21 cellular contexts compared by ENCODE assay signal in genomic region chr5:19547640-19548039, GRCh38.
DNase-seq lines count a peak whose midpoint lies in the region; ATAC-seq and TF ChIP-seq lines count a peak whose summit lies in the region.
"Had no signal": no experiment of that assay in that cellular context is flagged by ENCODE, and none has a peak within 500 bp of the region (broad histone marks: within the 10 kb centered on the region; RNA-seq: fewer than 3 reads in every experiment).

No MANE protein-coding gene starts in this region.

- TF ChIP-seq CTCF in SK-N-SH (IDR thresholded peaks at IDR 0.05) (no peak), fibroblast of pulmonary artery (IDR thresholded peaks at IDR 0.05; ENCODE audit: low read length, missing control alignments) (no peak), type B pancreatic cell (conservative IDR thresholded peaks at IDR 0.05) (no peak)

- DNase-seq in HT1080 (ENCODE audit: low read depth) = peak; percentile 25
- no peak for DNase-seq in SK-N-SH
- DNase-seq in fibroblast of pulmonary artery (ENCODE audit: low read depth) = peak; percentile 57
- peak; percentile 93 for DNase-seq in skeletal muscle cell (ENCODE audit: low read depth)
- no peak for DNase-seq in type B pancreatic cell (ENCODE audit: extremely low spot score, unreplicated experiment)
- no peak for DNase-seq in T-helper 17 cell
- DNase-seq in UCSD-AML1 (lab: John Stamatoyannopoulos, UW; ENCODE audit: unreplicated experiment) = no peak
- DNase-seq: activated CD4-positive, alpha-beta T cell treated with anti-CD3 and anti-CD28 coated beads for 4 hours; activated T-cell treated with anti-CD3 and anti-CD28 coated beads, Interleukin-2, amount 50 U/mL, for 72 hours; dorsolateral prefrontal cortex; GF-D8; H7; KBM-7; naive B cell; NCI-H524 treated with DMSO at 0.1 percent for 48 hours; Peyer's patch; psoas muscle; upper lobe of left lung had no signal

- H3K27me3 Mint-ChIP-seq in type B pancreatic cell (no peaks in the 10 kb centered on the region), T-helper 17 cell (no peaks in the 10 kb centered on the region)
- H3K27me3 Mint-ChIP-seq: naive B cell had no signal

- POLR2A ChIA-PET in SK-N-SH (lab: Yijun Ruan, JAX) = no interaction called here

- ATAC-seq in GM19023 (IDR thresholded peaks at IDR 0.05; ENCODE audit: unreplicated experiment) (no peak), T-helper 17 cell (no peak)
- ATAC-seq: activated T-cell treated with anti-CD3 and anti-CD28 coated beads, Interleukin-2, amount 50 U/mL, for 72 hours; psoas muscle had no signal

- no peaks in the 10 kb centered on the region for H3K27me3 ChIP-seq in SK-N-SH (ENCODE audit: insufficient read depth)
- H3K27me3 ChIP-seq: dorsolateral prefrontal cortex, Peyer's patch, upper lobe of left lung had no signal

- H3K9me2 ChIP-seq in SK-N-SH = no peaks in the 10 kb centered on the region

- H3K4me1 ChIP-seq in SK-N-SH (ENCODE audit: control insufficient read depth in 1 of 2, insufficient read depth in 2 of 2, low read depth in 1 of 2, low read length in 1 of 2) = no peaks in the 10 kb centered on the region
- H3K4me1 ChIP-seq: Peyer's patch, psoas muscle, upper lobe of left lung had no signal

- H3K4me3 ChIP-seq in SK-N-SH (ENCODE audit: low read depth in 2 of 2, low read length in 1 of 2) (no peak overlapping the region), fibroblast of pulmonary artery (replicated peaks; ENCODE audit: low read depth, low read length) (no peak overlapping the region), skeletal muscle cell (ENCODE audit: low read depth, low read length) (no peak overlapping the region)
- H3K4me3 ChIP-seq: dorsolateral prefrontal cortex, Peyer's patch, psoas muscle, upper lobe of left lung had no signal

- no peak overlapping the region for H2AFZ ChIP-seq in SK-N-SH (ENCODE audit: low read depth)

- H3K4me1 Mint-ChIP-seq in type B pancreatic cell (ENCODE audit: unreplicated experiment) (peaks cover 3% of the 10 kb centered on the region), T-helper 17 cell (no peaks in the 10 kb centered on the region)
- H3K4me1 Mint-ChIP-seq: CD14-positive monocyte, naive B cell had no signal

- no peaks in the 10 kb centered on the region for H4K20me1 ChIP-seq in SK-N-SH (ENCODE audit: insufficient read depth)

- peaks cover 0 to 5% of the 10 kb centered on the region in 2 experiments for H3K36me3 ChIP-seq in SK-N-SH (replicated peaks in 1 of 2; ENCODE audit: control insufficient read depth in 1 of 2, insufficient read depth in 2 of 2, low read length in 1 of 2)
- H3K36me3 ChIP-seq: Peyer's patch, upper lobe of left lung had no signal

- H3F3A ChIP-seq in SK-N-SH (replicated peaks; ENCODE audit: insufficient read depth) = no peaks in the 10 kb centered on the region

- H3K4me3 Mint-ChIP-seq in type B pancreatic cell = no peak overlapping the region
- H3K4me3 Mint-ChIP-seq in T-helper 17 cell = no peak overlapping the region
- H3K4me3 Mint-ChIP-seq: activated T-cell treated with anti-CD3 and anti-CD28 coated beads, Interleukin-2, amount 50 U/mL, for 72 hours; CD14-positive monocyte; naive B cell; T-helper 2 cell treated with Interferon-gamma antibody and Interleukin-4, amounts not matched to agents 5 μg/mL and 100 μg/mL, for 36 hours had no signal

- no peak overlapping the region for H3K4me2 ChIP-seq in SK-N-SH

- H3K9me3 ChIP-seq in SK-N-SH (no peaks in the 10 kb centered on the region), T-helper 17 cell (ENCODE audit: control insufficient read depth, low read length, poor library complexity, severe bottlenecking) (no peaks in the 10 kb centered on the region)
- H3K9me3 ChIP-seq: Peyer's patch, upper lobe of left lung had no signal

- no peak overlapping the region for H3K9ac ChIP-seq in SK-N-SH

- peaks cover 5% of the 10 kb centered on the region for H3K9me3 Mint-ChIP-seq in type B pancreatic cell

- TF ChIP-seq EP300 in SK-N-SH (IDR thresholded peaks at IDR 0.05; ENCODE audit: borderline replicate concordance in 1 of 2, low read depth in 1 of 2, low read length in 1 of 2) = no peak

- no peak for TF ChIP-seq RAD21 in SK-N-SH (IDR thresholded peaks at IDR 0.05; ENCODE audit: low read length)

- H3K79me2 ChIP-seq in SK-N-SH (ENCODE audit: insufficient read depth) = no peaks in the 10 kb centered on the region

- no peak overlapping the region for H3K27ac ChIP-seq in SK-N-SH (ENCODE audit: low read depth in 2 of 2, low read length in 1 of 2)
- H3K27ac ChIP-seq: dorsolateral prefrontal cortex, Peyer's patch, psoas muscle, upper lobe of left lung had no signal

- H3K36me3 Mint-ChIP-seq in type B pancreatic cell = no peaks in the 10 kb centered on the region
- no peaks in the 10 kb centered on the region for H3K36me3 Mint-ChIP-seq in T-helper 17 cell (ENCODE audit: low read depth)
- H3K36me3 Mint-ChIP-seq: CD14-positive monocyte, naive B cell had no signal

- H3K27ac Mint-ChIP-seq in type B pancreatic cell (no peak overlapping the region), T-helper 17 cell (no peak overlapping the region)
- H3K27ac Mint-ChIP-seq: activated T-cell treated with anti-CD3 and anti-CD28 coated beads, Interleukin-2, amount 50 U/mL, for 72 hours; CD14-positive monocyte; naive B cell; T-helper 2 cell treated with Interferon-gamma antibody and Interleukin-4, amounts not matched to agents 5 μg/mL and 100 μg/mL, for 36 hours had no signal

- CTCF ChIA-PET in SK-N-SH (lab: Yijun Ruan, JAX) = no interaction called here

- WGBS in SK-N-SH (ENCODE audit: low lambda C conversion rate) = 2% methylated on average over 3 of the region's 3 CpGs

TF ChIP-seq in SK-N-SH, 30 proteins besides CTCF, POLR2A, EP300 and RAD21:
- no peak for TF ChIP-seq PBX3 (IDR thresholded peaks at IDR 0.05)
- no peak for TF ChIP-seq RCOR1 (IDR thresholded peaks at IDR 0.05; ENCODE audit: low read length)
- TF ChIP-seq ZBTB33 (IDR thresholded peaks at IDR 0.05; ENCODE audit: borderline replicate concordance, low read depth) = no peak
- TF ChIP-seq MAX (IDR thresholded peaks at IDR 0.05; ENCODE audit: low read depth) = no peak
- TF ChIP-seq NFIC (IDR thresholded peaks at IDR 0.05; ENCODE audit: borderline replicate concordance) = peak; percentile 47
- TF ChIP-seq MXI1 (IDR thresholded peaks at IDR 0.05; ENCODE audit: low read depth, low read length) = no peak
TF ChIP-seq in SK-N-SH: peak in this region for 1.

Comparison
In these comparisons a context has a peak if more than half of its experiments do, and no peak if none do; other contexts are left out.
1. DNase-seq: peak in HT1080 (single experiment), fibroblast of pulmonary artery (single experiment) and skeletal muscle cell (single experiment); none in SK-N-SH (single experiment), type B pancreatic cell (single experiment), T-helper 17 cell (0 of 3) and UCSD-AML1 (single experiment).